Comparison of ENCODE assay signal across 13 cellular contexts in genomic region chr14:101075025-101075800, GRCh38.
DNase-seq lines count a peak whose midpoint lies in the region; ATAC-seq and TF ChIP-seq lines count a peak whose summit lies in the region.
"Had no signal": no experiment of that assay in that cellular context is flagged by ENCODE, and none has a peak within 500 bp of the region (broad histone marks: within the 10 kb centered on the region; RNA-seq: fewer than 3 reads in every experiment).

No MANE protein-coding gene starts in this region.

- intact Hi-C loops in PC-3 (cut with micrococcal nuclease), result no loop called here

- H3F3A ChIP-seq in PC-3 (ENCODE audit: low read length, unreplicated experiment), result no peaks in the 10 kb centered on the region

- no peaks in the 10 kb centered on the region for H4K20me1 ChIP-seq in PC-3 (ENCODE audit: low read length)

- H3K27ac Mint-ChIP-seq in nephron, result peak overlapping the region in 2 of 3 experiments; percentile 62 to 64
- H3K27ac Mint-ChIP-seq: activated naive CD4-positive, alpha-beta T cell treated with anti-CD3 and anti-CD28 coated beads for 36 hours had no signal

- no peaks in the 10 kb centered on the region for H3K36me3 ChIP-seq in KOPT-K1 (ENCODE audit: insufficient read depth, low read length)
- no peaks in the 10 kb centered on the region for H3K36me3 ChIP-seq in PC-3 (ENCODE audit: low read depth, low read length)
- H3K36me3 ChIP-seq: pancreas had no signal

- H3K9me3 ChIP-seq in KOPT-K1 (ENCODE audit: insufficient read depth, low read length, poor library complexity, severe bottlenecking) (no peaks in the 10 kb centered on the region), PC-3 (ENCODE audit: low read length) (no peaks in the 10 kb centered on the region)
- H3K9me3 ChIP-seq: pancreas had no signal

- H3K9me2 ChIP-seq in PC-3 (replicated peaks; ENCODE audit: low read length), result no peaks in the 10 kb centered on the region

- POLR2A ChIA-PET in PC-3 (lab: Charles Lee; ENCODE audit: unreplicated experiment), result interaction anchor here (0.6 kb wide), 1 partner anchor 74 kb away, joined by 3 read pairs; no protein-coding TSS in a partner anchor

- TF ChIP-seq CTCF in nephron (IDR thresholded peaks at IDR 0.05; ENCODE audit: unreplicated experiment in 3 of 3), result no peak
- TF ChIP-seq CTCF in omental fat pad (IDR thresholded peaks at IDR 0.05), result no peak
- no peak for TF ChIP-seq CTCF in PC-3 (conservative IDR thresholded peaks at IDR 0.05; ENCODE audit: low read depth, low read length)

- H3K9ac ChIP-seq in PC-3 (ENCODE audit: low read length), result no peak overlapping the region

- ATAC-seq in GM18508 (IDR thresholded peaks at IDR 0.05; ENCODE audit: insufficient read depth, unreplicated experiment) (peak; percentile 66), GM21367 (IDR thresholded peaks at IDR 0.05; ENCODE audit: unreplicated experiment) (peak; percentile 58), omental fat pad (ENCODE audit: low FRiP score) (no peak), PC-3 (no peak)
- ATAC-seq: foreskin keratinocyte, left colon, pancreas had no signal

- H3K4me3 Mint-ChIP-seq in nephron, result peak overlapping the region in 1 of 3 experiments; percentile 44
- H3K4me3 Mint-ChIP-seq: activated naive CD4-positive, alpha-beta T cell treated with anti-CD3 and anti-CD28 coated beads for 36 hours had no signal

- H3K9me3 Mint-ChIP-seq in nephron, result no peaks in the 10 kb centered on the region
- H3K9me3 Mint-ChIP-seq: activated naive CD4-positive, alpha-beta T cell treated with anti-CD3 and anti-CD28 coated beads for 36 hours had no signal

- CTCF ChIA-PET in PC-3 (lab: Charles Lee), result no interaction called here

- peaks cover 25% of the 10 kb centered on the region for H3K4me1 ChIP-seq in PC-3 (ENCODE audit: insufficient read depth, low read length)
- H3K4me1 ChIP-seq: foreskin keratinocyte had no signal

- no peaks in the 10 kb centered on the region for H3K36me3 Mint-ChIP-seq in nephron (ENCODE audit: low read depth)

- H3K79me2 ChIP-seq in PC-3 (ENCODE audit: low read length), result no peaks in the 10 kb centered on the region

- H3K4me2 ChIP-seq in PC-3 (ENCODE audit: low read length), result no peak overlapping the region

- H3K27me3 ChIP-seq in PC-3 (ENCODE audit: low read length), result no peaks in the 10 kb centered on the region
- H3K27me3 ChIP-seq: pancreas had no signal

- no peak for DNase-seq in omental fat pad (ENCODE audit: low spot score)
- DNase-seq in activated CD4-positive, alpha-beta T cell treated with anti-CD3 and anti-CD28 coated beads for 1 hour, result no peak
- DNase-seq in PC-3, result no peak
- DNase-seq: activated naive CD4-positive, alpha-beta T cell treated with anti-CD3 and anti-CD28 coated beads for 36 hours; left colon; NCI-H187; stimulated activated CD4-positive, alpha-beta T cell treated with anti-CD3 and anti-CD28 coated beads, Interleukin-2, amount 100 ng/mL, for 24 hours had no signal

- H3K4me3 ChIP-seq in PC-3 (ENCODE audit: low read length), result no peak overlapping the region
- H3K4me3 ChIP-seq: pancreas had no signal

- H3K27me3 Mint-ChIP-seq in nephron (ENCODE audit: low read depth), result peaks cover 12% of the 10 kb centered on the region

- peak overlapping the region; percentile 54 for H3K27ac ChIP-seq in KOPT-K1 (ENCODE audit: low read depth, low read length, poor library complexity, severe bottlenecking)
- no peak overlapping the region for H3K27ac ChIP-seq in PC-3 (ENCODE audit: low read length)
- H3K27ac ChIP-seq: foreskin keratinocyte, pancreas had no signal

- no TSS peak for BruUV-seq in PC-3 (replicated peaks; lab: Mats Ljungman, UMichigan)

- peaks cover 65% of the 10 kb centered on the region for H3K4me1 Mint-ChIP-seq in nephron

- no peak overlapping the region for H2AFZ ChIP-seq in PC-3 (ENCODE audit: low read length)

Comparison
In these comparisons a context has a peak if more than half of its experiments do, and no peak if none do; other contexts are left out.
1. ATAC-seq: peak in GM18508 (single experiment) and GM21367 (single experiment); none in omental fat pad (single experiment) and PC-3 (single experiment).